ENCODE assay signal across 8 cellular contexts in genomic region chr16:67845291-67846062, GRCh38. TPM values are rescaled to one million over a fixed set of nuclear protein-coding genes. Genes with fewer than 3 reads are reported as not detected.
DNase-seq lines count a peak whose midpoint lies in the region; ATAC-seq and TF ChIP-seq lines count a peak whose summit lies in the region.

No MANE protein-coding gene starts in this region.

- peak overlapping the region; percentile 97 for H3K4me3 ChIP-seq in CD8-positive, alpha-beta T cell (ENCODE audit: low read depth, low read length)
- peak overlapping the region; percentile 99 for H3K4me3 ChIP-seq in MM.1S (ENCODE audit: low read length)

- peaks cover 61% of the 10 kb centered on the region for H3K4me1 Mint-ChIP-seq in CD8-positive, alpha-beta T cell (ENCODE audit: low read depth)
- peaks cover 54% of the 10 kb centered on the region for H3K4me1 Mint-ChIP-seq in neural crest cell

- peak overlapping the region; percentile 99 for H3K4me2 ChIP-seq in MM.1S (ENCODE audit: low read depth, low read length)

- peaks cover 74% of the 10 kb centered on the region for H3K79me2 ChIP-seq in MM.1S (ENCODE audit: low read length)

- H3K36me3 Mint-ChIP-seq in CD8-positive, alpha-beta T cell: peaks cover 5% of the 10 kb centered on the region
- no peaks in the 10 kb centered on the region for H3K36me3 Mint-ChIP-seq in neural crest cell (ENCODE audit: low read depth)

- no peaks in the 10 kb centered on the region for H3K27me3 Mint-ChIP-seq in CD8-positive, alpha-beta T cell (ENCODE audit: low read depth)
- H3K27me3 Mint-ChIP-seq in neural crest cell (ENCODE audit: low read depth): no peaks in the 10 kb centered on the region

- in situ Hi-C loops in G401 (cut with HindIII; ENCODE audit: low sequenced_read_pairs): no loop called here

- H3F3A ChIP-seq in MM.1S (ENCODE audit: insufficient read depth, low read length): peaks cover 33% of the 10 kb centered on the region

- H3K9me3 Mint-ChIP-seq in CD8-positive, alpha-beta T cell: no peaks in the 10 kb centered on the region
- no peaks in the 10 kb centered on the region for H3K9me3 Mint-ChIP-seq in neural crest cell

- H3K9me3 ChIP-seq in CD8-positive, alpha-beta T cell (ENCODE audit: low read length): no peaks in the 10 kb centered on the region
- H3K9me3 ChIP-seq in MM.1S (replicated peaks; ENCODE audit: insufficient read depth, low read length): no peaks in the 10 kb centered on the region

- POLR2A ChIA-PET in CD8-positive, alpha-beta T cell (lab: Charles Lee): interaction anchor here (0.6 to 3.8 kb wide), 9 partner anchors 12 to 91 kb away, joined by 3 to 21 read pairs (median 5); partner anchors contain the start of genes EDC4, PSMB10, RANBP10 and TSNAXIP1

- TF ChIP-seq CTCF in CD8-positive, alpha-beta T cell (IDR thresholded peaks at IDR 0.05): no peak
- no peak for TF ChIP-seq CTCF in MM.1S (IDR thresholded peaks at IDR 0.05; ENCODE audit: low read length)
- no peak for TF ChIP-seq CTCF in neural crest cell (conservative IDR thresholded peaks at IDR 0.05)

- no peaks in the 10 kb centered on the region for H3K9me2 ChIP-seq in MM.1S (replicated peaks; ENCODE audit: insufficient read depth, low read length)

- peak in 1 of 7 experiments; percentile 6 for DNase-seq in CD8-positive, alpha-beta T cell
- no peak for DNase-seq in MM.1S
- DNase-seq in neural crest cell (ENCODE audit: low read depth, low spot score): no peak
- DNase-seq in G401 (ENCODE audit: low spot score): no peak
- no peak for DNase-seq in activated CD4-positive, CD25-positive, alpha-beta regulatory T cell treated with anti-CD3 and anti-CD28 coated beads, Interleukin-2, amount 50 U/mL, for 72 hours
- DNase-seq in iPS-NIHi11 (ENCODE audit: low spot score): no peak

- peak overlapping the region; percentile 73 for H3K27ac ChIP-seq in CD8-positive, alpha-beta T cell (ENCODE audit: low read depth, low read length)
- H3K27ac ChIP-seq in MM.1S (ENCODE audit: low read length): peak overlapping the region; percentile 78; the same call in 1 of the 2 replicates
- H3K27ac ChIP-seq in cingulate gyrus (ENCODE audit: low read depth, low read length): peak overlapping the region; percentile 99

- H3K4me3 Mint-ChIP-seq in CD8-positive, alpha-beta T cell: peak overlapping the region; percentile 87
- peak overlapping the region; percentile 88 for H3K4me3 Mint-ChIP-seq in neural crest cell

- no peaks in the 10 kb centered on the region for H4K20me1 ChIP-seq in MM.1S (ENCODE audit: insufficient read depth, low read length)

- intact Hi-C loops in CD8-positive, alpha-beta T cell (cut with DNase I, micrococcal nuclease): loop anchor here (1.0 to 10.0 kb wide), 11 partner anchors 12 to 621 kb away; partner anchors contain the start of genes PSKH1 (in 2 of the 2), RANBP10 (in 2 of the 2), TSNAXIP1 (in 2 of the 2) and ACD (in 1 of the 2)

- peak overlapping the region; percentile 94 for H2AFZ ChIP-seq in MM.1S (ENCODE audit: low read length)

- H3K4me1 ChIP-seq in CD8-positive, alpha-beta T cell (ENCODE audit: insufficient read depth, low read length): peaks cover 49% of the 10 kb centered on the region
- peaks cover 25% of the 10 kb centered on the region for H3K4me1 ChIP-seq in MM.1S (ENCODE audit: low read length)

- CTCF ChIA-PET in CD8-positive, alpha-beta T cell (lab: Charles Lee): interaction anchor here (0.8 to 3.2 kb wide), 8 partner anchors 11 to 324 kb away, joined by 3 to 17 read pairs (median 4); no protein-coding TSS in a partner anchor

- H3K36me3 ChIP-seq in CD8-positive, alpha-beta T cell (ENCODE audit: insufficient read depth, low read length): no peaks in the 10 kb centered on the region
- H3K36me3 ChIP-seq in MM.1S (replicated peaks; ENCODE audit: insufficient read depth, low read length): no peaks in the 10 kb centered on the region

- peak overlapping the region; percentile 81 for H3K27ac Mint-ChIP-seq in CD8-positive, alpha-beta T cell
- peak overlapping the region; percentile 94 for H3K27ac Mint-ChIP-seq in neural crest cell (ENCODE audit: unreplicated experiment)

- no peak for ATAC-seq in CD8-positive, alpha-beta T cell
- ATAC-seq in HG03460 (IDR thresholded peaks at IDR 0.05; ENCODE audit: unreplicated experiment): no peak

- H3K27me3 ChIP-seq in CD8-positive, alpha-beta T cell (ENCODE audit: insufficient read depth, low read length): no peaks in the 10 kb centered on the region
- no peaks in the 10 kb centered on the region for H3K27me3 ChIP-seq in MM.1S (replicated peaks; ENCODE audit: insufficient read depth, low read length)

- H3K9ac ChIP-seq in MM.1S (ENCODE audit: low read length): peak overlapping the region; percentile 88; the same call in 1 of the 2 replicates

RNA-seq across cellular contexts. Expression of gene NUTF2, which starts 1.3 kb away (rescaled TPM):
- 10 to 100 TPM; 23.6 to 23.7 TPM for total RNA-seq in CD8-positive, alpha-beta T cell
- total RNA-seq in neural crest cell: 185 and 191 TPM in 2 replicates
- 419 and 444 TPM in 2 replicates for total RNA-seq in G401 (2014; rRNA removed; shearing (Covaris generic))

RNA-seq across cellular contexts. Expression of gene CENPT, which starts 2.0 kb away (rescaled TPM):
- 10 to 100 TPM; 67.7 to 72.3 TPM for total RNA-seq in CD8-positive, alpha-beta T cell
- 78.2 and 83.5 TPM in 2 replicates for total RNA-seq in neural crest cell
- 27.6 and 41.8 TPM in 2 replicates for total RNA-seq in G401 (2014; rRNA removed; shearing (Covaris generic))

RNA-seq across cellular contexts. Expression of gene THAP11, which starts 3.4 kb away (rescaled TPM):
- total RNA-seq in CD8-positive, alpha-beta T cell: 10 to 100 TPM; 25.1 to 26.0 TPM
- 46.2 and 46.7 TPM in 2 replicates for total RNA-seq in neural crest cell
- total RNA-seq in G401 (2014; rRNA removed; shearing (Covaris generic)): 38.6 and 50.8 TPM in 2 replicates

RNA-seq across cellular contexts. Expression of gene EDC4, which starts 27.4 kb away (rescaled TPM):
- total RNA-seq in CD8-positive, alpha-beta T cell: 100 to 1,000 TPM; 154 to 169 TPM
- total RNA-seq in neural crest cell: 100 and 101 TPM in 2 replicates
- total RNA-seq in G401 (2014; rRNA removed; shearing (Covaris generic)): 40.0 and 80.9 TPM in 2 replicates

RNA-seq across cellular contexts. Expression of gene TSNAXIP1, which starts 38.8 kb away (rescaled TPM):
- under 1 TPM; 0.31 to 0.41 TPM for total RNA-seq in CD8-positive, alpha-beta T cell
- total RNA-seq in neural crest cell: 6.6 and 7.5 TPM in 2 replicates
- 0.49 and 0.95 TPM in 2 replicates for total RNA-seq in G401 (2014; rRNA removed; shearing (Covaris generic))
